ENCODE assay signal across 17 cellular contexts in the genomic region with DNA sequence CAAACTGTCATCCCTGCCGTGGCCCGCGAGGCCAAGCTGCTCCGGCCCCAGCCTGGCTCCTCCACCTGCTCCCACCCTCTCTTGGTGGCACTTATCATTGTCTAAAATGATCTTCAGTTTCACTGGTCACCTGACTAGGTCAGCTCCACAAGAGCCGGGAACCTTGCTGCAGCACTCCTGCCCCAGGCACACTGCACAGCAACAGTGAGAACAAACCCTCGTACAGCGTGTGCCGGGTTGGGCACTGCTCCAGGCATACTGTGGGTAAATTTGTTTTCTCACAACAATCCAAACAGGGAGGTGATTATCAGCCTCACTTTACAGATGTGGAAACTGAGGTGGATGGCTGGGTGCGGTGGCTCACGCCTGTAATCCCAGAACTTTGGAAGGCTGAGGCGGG. TPM values are rescaled to one million over a fixed set of nuclear protein-coding genes. Genes with fewer than 3 reads are reported as not detected.
DNase-seq lines count a peak whose midpoint lies in the region; ATAC-seq and TF ChIP-seq lines count a peak whose summit lies in the region.
"Had no signal": no experiment of that assay in that cellular context is flagged by ENCODE, and none has a peak within 500 bp of the region (broad histone marks: within the 10 kb centered on the region; RNA-seq: fewer than 3 reads in every experiment).

No MANE protein-coding gene starts in this region.

- peak overlapping the region; percentile 82 to 89 for H3K27ac Mint-ChIP-seq in effector memory CD8-positive, alpha-beta T cell
- H3K27ac Mint-ChIP-seq in stimulated activated memory B cell treated with anti-CD40 and anti-IgM and Interleukin-4, amounts not matched to agents 10 μg/mL and 1 μg/mL and 100 μg/mL, for 72 hours = peak overlapping the region; percentile 35

- H3K4me3 Mint-ChIP-seq in effector memory CD8-positive, alpha-beta T cell = peak overlapping the region; percentile 59 to 67
- H3K4me3 Mint-ChIP-seq in stimulated activated memory B cell treated with anti-CD40 and anti-IgM and Interleukin-4, amounts not matched to agents 10 μg/mL and 1 μg/mL and 100 μg/mL, for 72 hours = no peak overlapping the region
- H3K4me3 Mint-ChIP-seq: nephron progenitor cell had no signal

- H3K36me3 ChIP-seq in right atrium auricular region = peaks cover 68% of the 10 kb centered on the region

- intact Hi-C loops in Right ventricle myocardium superior (cut with DNase I) = no loop called here

- H3K4me1 ChIP-seq in right atrium auricular region = no peaks in the 10 kb centered on the region
- H3K4me1 ChIP-seq: thyroid gland had no signal

- peaks cover 95% of the 10 kb centered on the region for H3K36me3 Mint-ChIP-seq in effector memory CD8-positive, alpha-beta T cell (ENCODE audit: insufficient read depth)
- H3K36me3 Mint-ChIP-seq in stimulated activated memory B cell treated with anti-CD40 and anti-IgM and Interleukin-4, amounts not matched to agents 10 μg/mL and 1 μg/mL and 100 μg/mL, for 72 hours = peaks cover 67% of the 10 kb centered on the region

- H3K27me3 ChIP-seq in right atrium auricular region = no peaks in the 10 kb centered on the region
- H3K27me3 ChIP-seq: adrenal gland, thyroid gland had no signal

- no peaks in the 10 kb centered on the region for H3K9me3 Mint-ChIP-seq in effector memory CD8-positive, alpha-beta T cell
- H3K9me3 Mint-ChIP-seq in stimulated activated memory B cell treated with anti-CD40 and anti-IgM and Interleukin-4, amounts not matched to agents 10 μg/mL and 1 μg/mL and 100 μg/mL, for 72 hours = no peaks in the 10 kb centered on the region
- H3K9me3 Mint-ChIP-seq: nephron progenitor cell had no signal

- TF ChIP-seq CTCF in right atrium auricular region (IDR thresholded peaks at IDR 0.05) = no peak

- DNase-seq in Right ventricle myocardium superior (no peak), right atrium auricular region (ENCODE audit: low spot score) (no peak), M059J (ENCODE audit: low read depth) (peak; percentile 42), putamen (ENCODE audit: low spot score) (no peak)
- no peak for DNase-seq in effector memory CD8-positive, alpha-beta T cell
- no peak for DNase-seq in activated CD8-positive, alpha-beta memory T cell treated with anti-CD3 and anti-CD28 coated beads for 24 hours
- DNase-seq: activated CD8-positive, alpha-beta memory T cell treated with anti-CD3 and anti-CD28 coated beads, Interleukin-2, amount 50 U/mL, for 4 hours; foreskin melanocyte; NCI-H1436 treated with DMSO at 0.1 percent for 48 hours; NCI-H510A treated with DMSO at 0.1 percent for 48 hours; nephron progenitor cell; stimulated activated CD4-positive, alpha-beta T cell treated with anti-CD3 and anti-CD28 coated beads, Interleukin-1b, Interleukin-23, amount 100 ng/mL, for 48 hours; thyroid gland had no signal

- peak; percentile 55 for ATAC-seq in Right ventricle myocardium superior (ENCODE audit: poor library complexity)
- ATAC-seq in effector memory CD8-positive, alpha-beta T cell (replicated peaks) = no peak
- no peak for ATAC-seq in stimulated activated memory B cell treated with anti-CD40 and anti-IgM and Interleukin-4, amounts not matched to agents 10 μg/mL and 1 μg/mL and 100 μg/mL, for 72 hours
- ATAC-seq in GM21737 (IDR thresholded peaks at IDR 0.05; ENCODE audit: unreplicated experiment) = no peak

- no peak overlapping the region for H3K4me3 ChIP-seq in right atrium auricular region
- H3K4me3 ChIP-seq: adrenal gland, thyroid gland had no signal

- H3K27ac ChIP-seq in right atrium auricular region = no peak overlapping the region
- H3K27ac ChIP-seq: KMS-11, thyroid gland had no signal

- no peaks in the 10 kb centered on the region for H3K27me3 Mint-ChIP-seq in effector memory CD8-positive, alpha-beta T cell
- H3K27me3 Mint-ChIP-seq in stimulated activated memory B cell treated with anti-CD40 and anti-IgM and Interleukin-4, amounts not matched to agents 10 μg/mL and 1 μg/mL and 100 μg/mL, for 72 hours = no peaks in the 10 kb centered on the region

- H3K9me3 ChIP-seq in right atrium auricular region = no peaks in the 10 kb centered on the region
- H3K9me3 ChIP-seq: adrenal gland, thyroid gland had no signal

- peaks cover 42 to 60% of the 10 kb centered on the region in 2 donors for H3K4me1 Mint-ChIP-seq in effector memory CD8-positive, alpha-beta T cell (ENCODE audit: low read depth in 2 of 2)
- peaks cover 33% of the 10 kb centered on the region for H3K4me1 Mint-ChIP-seq in stimulated activated memory B cell treated with anti-CD40 and anti-IgM and Interleukin-4, amounts not matched to agents 10 μg/mL and 1 μg/mL and 100 μg/mL, for 72 hours

RNA-seq across cellular contexts. Expression of a gene that starts 8.9 kb away (rescaled TPM):
- total RNA-seq in Right ventricle myocardium superior (14.8 TPM), right atrium auricular region (10 to 100 TPM; 19.2 to 24.8 TPM)
- 27.5 and 43.8 TPM in 2 replicates for total RNA-seq in M059J (2014; rRNA removed; shearing (Covaris generic))

RNA-seq across cellular contexts. Expression of a gene that starts 11.5 kb away (rescaled TPM):
- total RNA-seq in Right ventricle myocardium superior (5.4 TPM), right atrium auricular region (1 to 10 TPM; 2.6 to 5.4 TPM)
- 6.4 and 12.1 TPM in 2 replicates for total RNA-seq in M059J (2014; rRNA removed; shearing (Covaris generic))

RNA-seq across cellular contexts. Expression of a gene that starts 33.8 kb away (rescaled TPM):
- total RNA-seq in Right ventricle myocardium superior = 35.6 TPM
- total RNA-seq in right atrium auricular region = 10 to 100 TPM; 18.1 to 27.9 TPM
- 32.7 and 34.8 TPM in 2 replicates for total RNA-seq in M059J (2014; rRNA removed; shearing (Covaris generic))

RNA-seq across cellular contexts. Expression of a gene that starts 46.3 kb away (rescaled TPM):
- total RNA-seq in Right ventricle myocardium superior (42.1 TPM), right atrium auricular region (10 to 100 TPM; 26.8 to 34.9 TPM)
- 34.6 and 42.1 TPM in 2 replicates for total RNA-seq in M059J (2014; rRNA removed; shearing (Covaris generic))
